ENCODE assay signal across 22 cellular contexts in the genomic region with DNA sequence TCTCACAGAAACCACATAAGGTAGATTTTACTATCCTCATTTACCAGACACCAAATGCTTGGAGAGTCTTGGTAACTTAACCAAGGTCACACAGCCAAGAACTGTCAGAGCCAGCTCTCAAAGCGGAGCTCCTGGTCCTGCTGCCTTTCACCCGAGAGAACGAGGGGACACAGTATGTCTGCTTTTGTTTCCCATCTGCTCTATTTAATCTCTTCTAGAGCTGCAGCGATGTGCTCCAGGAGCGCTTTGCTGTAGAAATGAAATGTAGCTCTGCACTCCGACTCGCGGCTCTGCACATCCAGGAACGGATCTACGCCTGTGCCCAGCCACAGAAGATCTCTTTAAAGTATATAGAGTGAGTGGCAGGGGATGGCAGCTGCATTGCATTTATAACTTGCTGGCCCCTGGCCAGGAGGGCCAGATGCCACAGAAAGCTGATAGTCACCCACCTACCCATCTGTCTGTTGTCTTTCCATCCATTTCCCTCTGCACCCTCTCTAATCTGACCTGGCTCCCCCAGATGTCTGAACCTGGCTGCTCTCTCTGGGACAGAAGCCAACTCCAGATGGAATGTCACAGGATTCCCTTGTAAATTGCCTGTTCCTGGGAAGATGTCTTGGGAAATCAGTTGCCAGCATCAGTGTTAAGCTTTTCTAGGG. TPM values are rescaled to one million over a fixed set of nuclear protein-coding genes. Genes with fewer than 3 reads are reported as not detected.
DNase-seq lines count a peak whose midpoint lies in the region; ATAC-seq, FAIRE-seq and TF ChIP-seq lines count a peak whose summit lies in the region.
"Had no signal": no experiment of that assay in that cellular context is flagged by ENCODE, and none has a peak within 500 bp of the region (broad histone marks: within the 10 kb centered on the region; RNA-seq: fewer than 3 reads in every experiment).

No MANE protein-coding gene starts in this region.

- DNase-seq in GM04504 (ENCODE audit: low read depth) (peak; percentile 6), NCI-H524 treated with DMSO at 0.1 percent for 48 hours (lab: John Stamatoyannopoulos, UW) (peak; percentile 98), H1 (ENCODE audit: low read depth in 1 of 2, low spot score in 2 of 2) (no peak), GM19239 (ENCODE audit: insufficient read length, low spot score) (no peak)
- DNase-seq in activated CD4-positive, alpha-beta T cell treated with anti-CD3 and anti-CD28 coated beads for 4 hours, result no peak
- no peak for DNase-seq in effector CD8-positive, alpha-beta T cell (lab: John Stamatoyannopoulos, UW)
- DNase-seq: activated CD8-positive, alpha-beta T cell treated with anti-CD3 and anti-CD28 coated beads for 36 hours; activated naive CD4-positive, alpha-beta T cell treated with anti-CD3 and anti-CD28 coated beads for 36 hours; activated T-cell treated with anti-CD3 and anti-CD28 coated beads, Interleukin-2, amount 50 U/mL, for 1 hour; central memory CD4-positive, alpha-beta T cell; MV-4-11; naive thymus-derived CD8-positive, alpha-beta T cell; pancreas; stimulated activated naive CD4-positive, alpha-beta T cell treated with Interleukin-2 at 50 U/mL for 16 hours; T-helper 17 cell; transverse colon had no signal

- 93% methylated on average over 10 of the region's 10 CpGs; no CpG with 5 or more reads in 1 of the 2 experiments for WGBS in H1 (ENCODE audit: extremely low coverage in 1 of 2, insufficient coverage in 1 of 2, insufficient read length in 1 of 2, insufficient replicate concordance in 2 of 2, low coverage in 1 of 2, low lambda C conversion rate in 2 of 2, missing lambda C conversion rate in 1 of 2), 2 experiments

- H3K23me2 ChIP-seq in H1 (ENCODE audit: low read depth, low read length), result peaks cover 1% of the 10 kb centered on the region; the same call in 1 of the 2 replicates

- H2BK15ac ChIP-seq in H1 (ENCODE audit: low read length), result no peak overlapping the region

- no peak overlapping the region for H3K27ac ChIP-seq in BLaER1
- no peak overlapping the region for H3K27ac ChIP-seq in H1 (ENCODE audit: low read depth, low read length)
- H3K27ac ChIP-seq: pancreas, transverse colon had no signal

- no peak for TF ChIP-seq CTCF in H1 (IDR thresholded peaks at IDR 0.05; ENCODE audit: control extremely low read depth in 1 of 3, insufficient read depth in 1 of 3, low read depth in 1 of 3, low read length in 3 of 3)

- H3K79me2 ChIP-seq in H1 (ENCODE audit: control insufficient read depth in 1 of 2, insufficient read depth in 2 of 2, low read length in 2 of 2), result no peaks in the 10 kb centered on the region

- H4K8ac ChIP-seq in H1 (ENCODE audit: extremely low read depth, insufficient read depth, low read length), result no peak overlapping the region

- H4K20me1 ChIP-seq in BLaER1 (no peaks in the 10 kb centered on the region), H1 (replicated peaks in 1 of 2; ENCODE audit: control insufficient read depth in 1 of 2, insufficient read depth in 2 of 2, low read length in 2 of 2) (no peaks in the 10 kb centered on the region)

- no peak overlapping the region for H2BK12ac ChIP-seq in H1 (ENCODE audit: low read depth, low read length)

- H3K9ac ChIP-seq in BLaER1, result no peak overlapping the region
- no peak overlapping the region for H3K9ac ChIP-seq in H1 (replicated peaks in 1 of 4; ENCODE audit: extremely low read depth in 1 of 4, low read depth in 3 of 4, low read length in 3 of 4)

- H3K56ac ChIP-seq in H1 (replicated peaks; ENCODE audit: insufficient read length, low read depth, low read length), result no peak overlapping the region

- H2BK5ac ChIP-seq in H1 (ENCODE audit: low read depth, low read length), result no peak overlapping the region

- no peak for TF ChIP-seq POLR2A in H1 (IDR thresholded peaks at IDR 0.05; ENCODE audit: control extremely low read depth in 1 of 2, low read depth in 2 of 2, low read length in 2 of 2)

- peak overlapping the region; percentile 49 for H3K4me2 ChIP-seq in BLaER1
- no peak overlapping the region for H3K4me2 ChIP-seq in H1 (ENCODE audit: insufficient read depth in 1 of 2, low read depth in 2 of 2, low read length in 2 of 2)

- no peaks in the 10 kb centered on the region for H3K79me1 ChIP-seq in H1 (ENCODE audit: low read depth, low read length)

- no peak for TF ChIP-seq RAD21 in H1 (IDR thresholded peaks at IDR 0.05 in 1 of 2, conservative IDR thresholded peaks at IDR 0.05 in 1 of 2; ENCODE audit: low read depth in 2 of 2, low read length in 2 of 2)

- FAIRE-seq in H1 (lab: Jason Lieb, UNC) (no peak), GM19239 (lab: Jason Lieb, UNC) (no peak)
- FAIRE-seq: pancreas had no signal

- TF ChIP-seq EP300 in H1 (IDR thresholded peaks at IDR 0.05; ENCODE audit: borderline replicate concordance in 1 of 2, low read depth in 2 of 2, low read length in 2 of 2), result no peak

- peaks cover 27% of the 10 kb centered on the region for H3K4me1 ChIP-seq in BLaER1
- H3K4me1 ChIP-seq in H1 (replicated peaks in 1 of 4; ENCODE audit: control insufficient read depth in 3 of 4, insufficient read depth in 4 of 4, low read length in 3 of 4), result peaks cover 0 to 14% (median 3%) of the 10 kb centered on the region in 4 experiments; a peak in 4 of 7 replicates
- H3K4me1 ChIP-seq: HAP-1, pancreas, transverse colon had no signal

- H3K4ac ChIP-seq in H1 (replicated peaks; ENCODE audit: insufficient read length, low read depth, low read length), result peak overlapping the region; percentile 25

- no peak overlapping the region for H3K14ac ChIP-seq in H1 (ENCODE audit: insufficient read length)

- POLR2A ChIA-PET in H1 (lab: Charles Lee; ENCODE audit: partially characterized antibody), result interaction anchor here (1.2 kb wide), 1 partner anchor 68 kb away, joined by 3 read pairs; a partner anchor contains a TSS

- CTCF ChIA-PET in H1 (lab: Charles Lee; ENCODE audit: partially characterized antibody), result interaction anchor here (0.9 to 1.7 kb wide), 3 partner anchors 14 to 26 kb away, joined by 3 to 5 read pairs (median 3); no protein-coding TSS in a partner anchor

- H3K27me3 ChIP-seq in BLaER1 (no peaks in the 10 kb centered on the region), H1 (replicated peaks in 1 of 4; ENCODE audit: control insufficient read depth in 3 of 4, extremely low read depth in 1 of 4, insufficient read depth in 3 of 4, low read length in 3 of 4) (no peaks in the 10 kb centered on the region)
- H3K27me3 ChIP-seq: pancreas, transverse colon had no signal

- no peaks in the 10 kb centered on the region for H3K9me3 ChIP-seq in BLaER1
- no peaks in the 10 kb centered on the region for H3K9me3 ChIP-seq in H1 (ENCODE audit: insufficient read depth in 2 of 2, low read depth in 1 of 2, low read length in 1 of 2)
- H3K9me3 ChIP-seq: HAP-1, pancreas, transverse colon had no signal

- ATAC-seq in HG03378 (IDR thresholded peaks at IDR 0.05; ENCODE audit: unreplicated experiment), result no peak
- ATAC-seq: activated CD8-positive, alpha-beta T cell treated with anti-CD3 and anti-CD28 coated beads for 36 hours; naive thymus-derived CD8-positive, alpha-beta T cell; pancreas; Right ventricle myocardium inferior; sciatic nerve; T-helper 17 cell; WTC11 had no signal

- no peak overlapping the region for H4K91ac ChIP-seq in H1 (replicated peaks; ENCODE audit: insufficient read length, low read length)

- no peak overlapping the region for H2BK120ac ChIP-seq in H1 (replicated peaks; ENCODE audit: low read depth, low read length)

- H2AFZ ChIP-seq in H1 (ENCODE audit: low read length), result no peak overlapping the region

- H2BK20ac ChIP-seq in H1 (ENCODE audit: low read length), result no peak overlapping the region

- no peak overlapping the region for H4K5ac ChIP-seq in H1 (ENCODE audit: insufficient read length, low read depth, low read length)

- no peak overlapping the region for H3K4me3 ChIP-seq in BLaER1
- H3K4me3 ChIP-seq in H1 (ENCODE audit: extremely low read depth in 1 of 4, insufficient read depth in 2 of 4, low read depth in 3 of 4, low read length in 4 of 4), result no peak overlapping the region
- H3K4me3 ChIP-seq: HAP-1, pancreas, transverse colon had no signal

- H3K36me3 ChIP-seq in BLaER1 (no peaks in the 10 kb centered on the region), H1 (ENCODE audit: control insufficient read depth in 2 of 4, insufficient read depth in 4 of 4, low read length in 3 of 4) (no peaks in the 10 kb centered on the region)
- H3K36me3 ChIP-seq: HAP-1, pancreas, transverse colon had no signal

- no peak overlapping the region; the same call in 1 of the 2 replicates for H3K18ac ChIP-seq in H1 (ENCODE audit: extremely low read depth, low read length)

- no peak overlapping the region for H3K23ac ChIP-seq in H1 (ENCODE audit: insufficient read length)

- no peak overlapping the region for H2AK5ac ChIP-seq in H1 (ENCODE audit: low read depth, low read length)

TF ChIP-seq in H1, 55 proteins besides CTCF, POLR2A, EP300 and RAD21 (continues in another document):
- no peak for TF ChIP-seq SUZ12 (IDR thresholded peaks at IDR 0.05; ENCODE audit: low read length)
- no peak for TF ChIP-seq CTBP2 (IDR thresholded peaks at IDR 0.05; ENCODE audit: borderline replicate concordance, insufficient read depth, insufficient read length, low read length)
- TF ChIP-seq KDM5A (IDR thresholded peaks at IDR 0.05; ENCODE audit: low read length), result no peak

RNA-seq across cellular contexts. Expression of a gene that starts 21.4 kb away (rescaled TPM):
- total RNA-seq in H1 (2021; fragmentation: NEBNext Ultra II Directional; extraction: Animal tissue kit (Norgen Biotek cat#: 25700)), result 4.5 and 6.2 TPM in 2 replicates
- 2.0 and 2.4 TPM in 2 replicates for polyA plus RNA-seq in H1 (2011; rRNA removed)
- polyA plus RNA-seq in H1 (2011; cell fraction: cytosol; rRNA removed), result 3.5 TPM
- 3.2 TPM for polyA plus RNA-seq in H1 (2011; cell fraction: nucleus; rRNA removed)
- 6.0 to 7.1 TPM (median 6.3 TPM) in 4 replicates for polyA plus RNA-seq in H1 (2012, experiment 1 of 2)
- polyA plus RNA-seq in H1 (2012, experiment 2 of 2), result 0.59 TPM
- 5.4 TPM for polyA plus RNA-seq in H1 (2013, experiment 1 of 2)
- 5.0 TPM for polyA plus RNA-seq in H1 (2013, experiment 2 of 2)
- 2.2 TPM in 2 replicates for polyA minus RNA-seq in H1 (2011; rRNA and poly(A)+ RNA removed)
- 1.2 TPM for polyA minus RNA-seq in H1 (2011; cell fraction: cytosol; rRNA and poly(A)+ RNA removed)
- polyA minus RNA-seq in H1 (2011; cell fraction: nucleus; rRNA and poly(A)+ RNA removed), result 6.1 TPM

RNA-seq across cellular contexts. Expression of a gene that starts 52.6 kb away (rescaled TPM):
- 73.4 and 77.4 TPM in 2 replicates for total RNA-seq in H1 (2021; fragmentation: NEBNext Ultra II Directional; extraction: Animal tissue kit (Norgen Biotek cat#: 25700))
- 43.5 and 46.7 TPM in 2 replicates for polyA plus RNA-seq in H1 (2011; rRNA removed)
- polyA plus RNA-seq in H1 (2011; cell fraction: cytosol; rRNA removed), result 59.4 TPM
- 31.5 TPM for polyA plus RNA-seq in H1 (2011; cell fraction: nucleus; rRNA removed)
- 55.6 to 74.9 TPM (median 63.5 TPM) in 4 replicates for polyA plus RNA-seq in H1 (2012, experiment 1 of 2)
- 12.2 TPM for polyA plus RNA-seq in H1 (2012, experiment 2 of 2)
- polyA plus RNA-seq in H1 (2013, experiment 1 of 2), result 30.9 TPM
- polyA plus RNA-seq in H1 (2013, experiment 2 of 2), result 33.4 TPM
- polyA minus RNA-seq in H1 (2011; rRNA and poly(A)+ RNA removed), result 23.1 and 43.7 TPM in 2 replicates
- polyA minus RNA-seq in H1 (2011; cell fraction: cytosol; rRNA and poly(A)+ RNA removed), result 34.3 TPM
- 74.5 TPM for polyA minus RNA-seq in H1 (2011; cell fraction: nucleus; rRNA and poly(A)+ RNA removed)

Comparison
In these comparisons a context has a peak if more than half of its experiments do, and no peak if none do; other contexts are left out.
1. DNase-seq: peak in GM04504 (single experiment) and NCI-H524 treated with DMSO at 0.1 percent for 48 hours (single experiment); none in H1 (0 of 2), activated CD4-positive, alpha-beta T cell treated with anti-CD3 and anti-CD28 coated beads for 4 hours (0 of 2), effector CD8-positive, alpha-beta T cell (single experiment) and GM19239 (single experiment).